1 cellular context compared by ENCODE assay signal in the genomic region with DNA sequence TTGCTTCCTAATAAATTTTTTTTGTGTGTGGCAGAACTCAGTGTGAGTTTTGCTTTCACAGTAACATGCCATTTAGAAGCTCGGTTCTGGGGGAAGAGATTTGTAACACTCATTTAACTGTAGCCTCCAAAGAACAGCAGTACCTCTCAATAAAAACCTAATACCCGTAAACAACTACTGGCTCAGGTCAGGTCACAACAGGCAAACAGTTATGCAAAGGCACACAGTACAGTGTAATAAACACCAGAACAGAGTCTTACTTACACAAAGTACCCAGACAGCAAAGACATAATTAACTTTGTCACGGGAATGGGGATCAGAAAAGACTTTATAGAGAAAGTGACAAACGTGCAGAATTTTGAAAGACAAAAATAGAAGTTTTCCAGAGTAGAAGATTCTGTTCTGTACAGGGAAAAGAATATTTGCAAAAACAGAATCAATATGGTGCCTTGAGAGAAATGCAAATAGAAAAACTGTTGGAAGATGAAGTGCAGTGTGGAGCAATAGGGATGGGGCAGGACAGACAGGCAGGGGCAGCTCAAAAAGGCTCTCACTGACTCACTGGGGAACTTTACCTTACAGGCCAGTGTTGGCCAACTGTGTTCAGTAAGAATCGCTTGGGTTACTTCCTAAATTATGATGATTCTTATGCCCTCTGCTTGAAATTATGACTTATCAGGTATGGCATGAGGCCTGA.
TF ChIP-seq lines count a peak whose summit lies in the region.

No MANE protein-coding gene starts in this region.

TF ChIP-seq in K562, 482 proteins besides CTCF, POLR2A, EP300 and RAD21:
- TF ChIP-seq FOXP4 (CRISPR knock-in tag; IDR thresholded peaks at IDR 0.05; ENCODE audit: borderline replicate concordance): no peak
- no peak for TF ChIP-seq CBX2 (IDR thresholded peaks at IDR 0.05; ENCODE audit: insufficient read depth, low read length, poor library complexity, severe bottlenecking)
- TF ChIP-seq U2AF1 (optimal IDR thresholded peaks at IDR 0.05; ENCODE audit: low read depth, low read length): no peak
- TF ChIP-seq RB1 (IDR thresholded peaks at IDR 0.05; ENCODE audit: low read depth): no peak
